11 cellular contexts compared by ENCODE assay signal in genomic region chr7:45888993-45889366, GRCh38. TPM values are rescaled to one million over a fixed set of nuclear protein-coding genes. Genes with fewer than 3 reads are reported as not detected.
DNase-seq lines count a peak whose midpoint lies in the region; ATAC-seq and TF ChIP-seq lines count a peak whose summit lies in the region.
"Had no signal": no experiment of that assay in that cellular context is flagged by ENCODE, and none has a peak within 500 bp of the region (broad histone marks: within the 10 kb centered on the region; RNA-seq: fewer than 3 reads in every experiment).

No MANE protein-coding gene starts in this region.

- no peak overlapping the region for H3K27ac ChIP-seq in HUES64 (ENCODE audit: low read depth, low read length)
- no peak overlapping the region for H3K27ac ChIP-seq in spleen

- H3K9me3 ChIP-seq in HUES64 (ENCODE audit: insufficient read depth, low read depth, low read length): no peaks in the 10 kb centered on the region
- H3K9me3 ChIP-seq in spleen: no peaks in the 10 kb centered on the region

- peak overlapping the region; percentile 55 for H3K4me3 ChIP-seq in HUES64 (ENCODE audit: low read length)
- peak overlapping the region; percentile 30 for H3K4me3 ChIP-seq in kidney epithelial cell (ENCODE audit: low read depth, low read length)
- H3K4me3 ChIP-seq in spleen: peak overlapping the region in 5 of 8 donors; percentile 12 to 51 (median 15)

- TF ChIP-seq POLR2A in spleen (IDR thresholded peaks at IDR 0.05): no peak

- H3K27me3 ChIP-seq in HUES64 (ENCODE audit: insufficient read depth, low read length) (peaks cover 52% of the 10 kb centered on the region), kidney epithelial cell (ENCODE audit: control insufficient read depth, insufficient read depth, low read length) (no peaks in the 10 kb centered on the region), spleen (replicated peaks in 1 of 7) (peaks cover 7 to 86% (median 25%) of the 10 kb centered on the region in 7 donors)

- DNase-seq in brain pericyte (ENCODE audit: low read depth, low spot score) (peak; percentile 46), kidney epithelial cell (ENCODE audit: low read depth) (no peak), spleen (no peak), AG20443 (ENCODE audit: low spot score) (no peak), NOMO-1 treated with dmso at 0.1 percent for 144 hours (lab: John Stamatoyannopoulos, UW; ENCODE audit: unreplicated experiment) (no peak)
- DNase-seq: NCI-H510A treated with DMSO at 0.1 percent for 48 hours; stimulated activated naive CD4-positive, alpha-beta T cell had no signal

- TF ChIP-seq CTCF in kidney epithelial cell (IDR thresholded peaks at IDR 0.05; ENCODE audit: insufficient read depth, low read length, poor library complexity, severe bottlenecking) (no peak), spleen (IDR thresholded peaks at IDR 0.05 in 8 of 11, conservative IDR thresholded peaks at IDR 0.05 in 3 of 11) (no peak)

- H3K36me3 ChIP-seq in HUES64 (ENCODE audit: insufficient read depth, low read length): no peaks in the 10 kb centered on the region
- H3K36me3 ChIP-seq in kidney epithelial cell (ENCODE audit: control insufficient read depth, insufficient read depth, low read length): no peaks in the 10 kb centered on the region
- no peaks in the 10 kb centered on the region for H3K36me3 ChIP-seq in spleen

- WGBS in HUES64: 10% methylated on average over 10 of the region's 14 CpGs
- 11 to 25% (median 13%) methylated on average over 7 to 14 of the region's 14 CpGs for WGBS in spleen, 5 donors

- no peak overlapping the region for H3K9ac ChIP-seq in HUES64 (ENCODE audit: low read depth, low read length)

- intact Hi-C loops in spleen (cut with DNase I; ENCODE audit: low total_unique reads): no loop called here

- H3K4me1 ChIP-seq in HUES64 (ENCODE audit: insufficient read depth, low read length) (0 out of 2 replicates have a peak, but pooled peaks cover 4% of the 10 kb centered on the region), spleen (peaks cover 0 to 17% (median 11%) of the 10 kb centered on the region in 6 donors)

- ATAC-seq in HG03045 (IDR thresholded peaks at IDR 0.05; ENCODE audit: unreplicated experiment) (no peak), GM21619 (IDR thresholded peaks at IDR 0.05; ENCODE audit: unreplicated experiment) (no peak)

RNA-seq across cellular contexts. Expression of gene IGFBP1, which starts 0.7 kb away (rescaled TPM):
- polyA plus RNA-seq in HUES64 (2013, experiment 1 of 2): not detected
- polyA plus RNA-seq in HUES64 (2013, experiment 2 of 2): not detected
- total RNA-seq in kidney epithelial cell: 8.1 and 13.5 TPM in 2 replicates
- under 1 TPM in 1 of 7 donors, not detected in 6; 0.72 TPM for total RNA-seq in spleen
- polyA plus RNA-seq in spleen: under 1 TPM in 1 of 3 donors, not detected in 2; 0.09 TPM
- polyA plus RNA-seq: esophagus had no signal

RNA-seq across cellular contexts. Expression of gene CCDC201, which starts 16.1 kb away (rescaled TPM):
- not detected for polyA plus RNA-seq in HUES64 (2013, experiment 1 of 2)
- not detected for polyA plus RNA-seq in HUES64 (2013, experiment 2 of 2)
- not detected in 2 replicates for total RNA-seq in kidney epithelial cell
- total RNA-seq in spleen: not detected
- not detected for polyA plus RNA-seq in spleen
- polyA plus RNA-seq: esophagus had no signal

RNA-seq across cellular contexts. Expression of gene IGFBP3, which starts 32.1 kb away (rescaled TPM):
- 10.3 TPM for polyA plus RNA-seq in HUES64 (2013, experiment 1 of 2)
- polyA plus RNA-seq in HUES64 (2013, experiment 2 of 2): 10.5 TPM
- total RNA-seq in kidney epithelial cell: 152 and 162 TPM in 2 replicates
- total RNA-seq in spleen: 100 to 1,000 TPM in 2 of 7 donors, 10 to 100 TPM in 5; 27.2 to 165 (median 81.4) TPM
- polyA plus RNA-seq in spleen: 100 to 1,000 TPM in 1 of 3 donors, 10 to 100 TPM in 2; 71.6 to 138 (median 78.1) TPM
